Comparison of ENCODE assay signal across 20 cellular contexts in genomic region chr14:73973497-73973896, GRCh38. TPM values are rescaled to one million over a fixed set of nuclear protein-coding genes. Genes with fewer than 3 reads are reported as not detected.
DNase-seq lines count a peak whose midpoint lies in the region; ATAC-seq lines count a peak whose summit lies in the region.
"Had no signal": no experiment of that assay in that cellular context is flagged by ENCODE, and none has a peak within 500 bp of the region (broad histone marks: within the 10 kb centered on the region; RNA-seq: fewer than 3 reads in every experiment).

No MANE protein-coding gene starts in this region.

- DNase-seq in left ventricle myocardium superior (no peak), Right ventricle myocardium superior (no peak), NCI-H2171 treated with DMSO at 0.1 percent for 48 hours (lab: John Stamatoyannopoulos, UW) (peak; percentile 71), left lobe of liver (ENCODE audit: low spot score) (no peak), sciatic nerve (ENCODE audit: low spot score) (no peak), NCI-H1092 (lab: John Stamatoyannopoulos, UW) (no peak), GM03348 (ENCODE audit: low spot score) (no peak), G401 (ENCODE audit: low spot score) (no peak)
- DNase-seq: activated CD4-positive, alpha-beta memory T cell treated with anti-CD3 and anti-CD28 coated beads for 36 hours; activated effector memory CD4-positive, alpha-beta T cell treated with Interleukin-2 at 50 U/mL for 16 hours; activated naive CD8-positive, alpha-beta T cell treated with anti-CD3 and anti-CD28 coated beads, Interleukin-2, amount 10 ng/mL, durations not matched to agents 7 days and 5 days; IMR-90; naive thymus-derived CD4-positive, alpha-beta T cell; NCI-H226; occipital lobe; spleen; stimulated activated CD4-positive, alpha-beta T cell treated with anti-CD3 and anti-CD28 coated beads, Interleukin-4, amount 100 ng/mL, for 1 hour; T-helper 1 cell had no signal

- in situ Hi-C loops in G401 (cut with HindIII; ENCODE audit: low sequenced_read_pairs) = no loop called here

- intact Hi-C loops in left ventricle myocardium superior (cut with micrococcal nuclease) (no loop called here), Right ventricle myocardium superior (cut with DNase I) (no loop called here), sciatic nerve (cut with DNase I) (no loop called here)

- ATAC-seq in left ventricle myocardium superior (peak; percentile 45), Right ventricle myocardium superior (ENCODE audit: poor library complexity) (no peak), left lobe of liver (peak; percentile 37), sciatic nerve (no peak)
- ATAC-seq: activated CD4-positive, CD25-positive, alpha-beta regulatory T cell treated with anti-CD3 and anti-CD28 coated beads, Interleukin-2, amount 50 U/mL, for 24 hours; naive thymus-derived CD4-positive, alpha-beta T cell; stimulated activated memory B cell treated with anti-CD40 and anti-IgM and Interleukin-4, amounts not matched to agents 10 μg/mL and 1 μg/mL and 100 μg/mL, for 72 hours had no signal

RNA-seq across cellular contexts. Expression of gene COQ6, which starts 23.4 kb away (rescaled TPM):
- total RNA-seq in left ventricle myocardium superior (50.7 TPM), Right ventricle myocardium superior (49.9 TPM), left lobe of liver (20.8 TPM), sciatic nerve (23.4 TPM)
- total RNA-seq in G401 (2014; rRNA removed; shearing (Covaris generic)) = 38.2 and 45.8 TPM in 2 replicates

RNA-seq across cellular contexts. Expression of gene FAM161B, which starts 23.6 kb away (rescaled TPM):
- total RNA-seq in left ventricle myocardium superior = 3.8 TPM
- total RNA-seq in Right ventricle myocardium superior = 4.1 TPM
- total RNA-seq in left lobe of liver = 1.3 TPM
- 12.1 TPM for total RNA-seq in sciatic nerve
- 1.6 and 1.8 TPM in 2 replicates for total RNA-seq in G401 (2014; rRNA removed; shearing (Covaris generic))

RNA-seq across cellular contexts. Expression of gene ENTPD5, which starts 45.6 kb away (rescaled TPM):
- total RNA-seq in left ventricle myocardium superior = 6.9 TPM
- 5.6 TPM for total RNA-seq in Right ventricle myocardium superior
- total RNA-seq in left lobe of liver = 173 TPM
- total RNA-seq in sciatic nerve = 15.5 TPM
- total RNA-seq in G401 (2014; rRNA removed; shearing (Covaris generic)) = 4.9 and 8.1 TPM in 2 replicates

RNA-seq across cellular contexts. Expression of gene BBOF1, which starts 45.7 kb away (rescaled TPM):
- 2.5 TPM for total RNA-seq in left ventricle myocardium superior
- 2.3 TPM for total RNA-seq in Right ventricle myocardium superior
- total RNA-seq in left lobe of liver = 0.98 TPM
- 8.6 TPM for total RNA-seq in sciatic nerve
- total RNA-seq in G401 (2014; rRNA removed; shearing (Covaris generic)) = 2.5 and 4.5 TPM in 2 replicates

Comparison
In these comparisons a context has a peak if more than half of its experiments do, and no peak if none do; other contexts are left out.
1. ATAC-seq: peak in left ventricle myocardium superior (single experiment) and left lobe of liver (single experiment); none in Right ventricle myocardium superior (single experiment) and sciatic nerve (single experiment).
2. RNA of gene ENTPD5, which starts 45.6 kb away (total RNA-seq): 173 TPM in left lobe of liver (single experiment); 15.5 TPM in sciatic nerve (single experiment), 6.9 TPM in left ventricle myocardium superior (single experiment), 5.6 TPM in Right ventricle myocardium superior (single experiment) and 4.9 to 8.1 TPM in G401; every median in the first group is over 10 times any median in the second.